In the genomic region with DNA sequence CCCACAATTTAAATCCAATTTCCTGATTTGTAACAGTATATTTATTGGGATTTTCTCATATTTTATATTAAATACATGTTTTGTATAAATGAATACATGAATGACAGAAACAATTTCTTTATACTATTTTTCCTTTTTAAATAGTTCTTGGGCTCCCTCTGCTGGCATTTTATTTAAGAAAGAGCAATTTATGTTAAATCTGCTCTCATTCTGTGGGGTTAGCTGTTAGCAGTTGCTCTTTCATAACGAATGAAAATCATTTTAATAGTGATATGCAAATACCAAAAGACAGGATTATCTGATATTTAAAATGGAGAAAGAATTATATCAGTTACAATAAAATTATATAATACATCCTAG, we compare ENCODE assay signal across 9 cellular contexts.
DNase-seq lines count a peak whose midpoint lies in the region; ATAC-seq and TF ChIP-seq lines count a peak whose summit lies in the region.
"Had no signal": no experiment of that assay in that cellular context is flagged by ENCODE, and none has a peak within 500 bp of the region (broad histone marks: within the 10 kb centered on the region; RNA-seq: fewer than 3 reads in every experiment).

No MANE protein-coding gene starts in this region.

- no peak overlapping the region for H3K4me2 ChIP-seq in mesenchymal stem cell (ENCODE audit: low read length, poor library complexity, severe bottlenecking)

- no peak overlapping the region for H2BK12ac ChIP-seq in mesenchymal stem cell (ENCODE audit: low read length in 2 of 2)

- H2BK15ac ChIP-seq in mesenchymal stem cell (ENCODE audit: low read depth, poor library complexity, severe bottlenecking) = no peak overlapping the region

- peak; percentile 60 for DNase-seq in ELR (ENCODE audit: low read depth)
- DNase-seq in NCI-H1105 (lab: John Stamatoyannopoulos, UW) = peak; percentile 78
- no peak for DNase-seq in ascending aorta (ENCODE audit: low spot score in 2 of 2)
- DNase-seq in mesenchymal stem cell = peak; percentile 49
- DNase-seq in stimulated activated naive CD8-positive, alpha-beta T cell treated with anti-CD3 and anti-CD28 coated beads, Interleukin-15, Interleukin-2, amounts not matched to agents 100 U/mL and 50 U/mL, for 24 hours = no peak
- DNase-seq in NCI-H2107 treated with DMSO at 0.1 percent for 48 hours (lab: John Stamatoyannopoulos, UW; ENCODE audit: unreplicated experiment) = no peak
- DNase-seq: naive B cell had no signal

- no peak overlapping the region for H3K14ac ChIP-seq in mesenchymal stem cell (ENCODE audit: low read length in 2 of 2)

- H3K27me3 ChIP-seq in ascending aorta = no peaks in the 10 kb centered on the region
- H3K27me3 ChIP-seq in mesenchymal stem cell (ENCODE audit: control insufficient read depth in 1 of 2, insufficient read depth in 1 of 2, low read length in 2 of 2) = no peaks in the 10 kb centered on the region

- H3K4me3 ChIP-seq in ascending aorta (no peak overlapping the region), mesenchymal stem cell (ENCODE audit: insufficient read depth in 1 of 2, low read depth in 1 of 2, low read length in 2 of 2) (no peak overlapping the region)

- H3K27ac ChIP-seq in ascending aorta = no peak overlapping the region
- no peak overlapping the region for H3K27ac ChIP-seq in mesenchymal stem cell (ENCODE audit: low read length, poor library complexity, severe bottlenecking)

- H3K79me1 ChIP-seq in mesenchymal stem cell (replicated peaks; ENCODE audit: low read length, poor library complexity, severe bottlenecking) = no peaks in the 10 kb centered on the region

- H3K4me1 ChIP-seq in ascending aorta (no peaks in the 10 kb centered on the region), mesenchymal stem cell (ENCODE audit: control insufficient read depth, insufficient read depth, low read depth, low read length) (peaks cover 3% of the 10 kb centered on the region)

- peaks cover 5 to 10% of the 10 kb centered on the region in 2 donors for H3K36me3 ChIP-seq in ascending aorta
- peaks cover 0 to 3% of the 10 kb centered on the region in 2 experiments for H3K36me3 ChIP-seq in mesenchymal stem cell (ENCODE audit: control insufficient read depth in 1 of 2, insufficient read depth in 2 of 2, low read depth in 1 of 2, low read length in 2 of 2)

- no peak overlapping the region for H2BK120ac ChIP-seq in mesenchymal stem cell (ENCODE audit: low read depth, low read length)

- H3K9me3 ChIP-seq in ascending aorta (no peaks in the 10 kb centered on the region), mesenchymal stem cell (ENCODE audit: control insufficient read depth, low read length) (no peaks in the 10 kb centered on the region)

- TF ChIP-seq POLR2A in GM18505 (IDR thresholded peaks at IDR 0.05; ENCODE audit: borderline replicate concordance, extremely low read depth, insufficient read depth, insufficient read length) = no peak

- H2AFZ ChIP-seq in mesenchymal stem cell (ENCODE audit: low read depth, low read length) = no peak overlapping the region

- intact Hi-C loops in ascending aorta (cut with DNase I) = no loop called here

- no peak overlapping the region for H3K4ac ChIP-seq in mesenchymal stem cell (ENCODE audit: low read depth in 1 of 2, low read length in 2 of 2)

- peak in 2 of 3 experiments; percentile 11 to 34 for TF ChIP-seq CTCF in ascending aorta (IDR thresholded peaks at IDR 0.05)

- H3K18ac ChIP-seq in mesenchymal stem cell (ENCODE audit: low read depth in 1 of 2, low read length in 2 of 2) = no peak overlapping the region

- H2BK5ac ChIP-seq in mesenchymal stem cell (ENCODE audit: low read depth, low read length, poor library complexity, severe bottlenecking) = no peak overlapping the region

- no peak for ATAC-seq in stimulated activated naive CD8-positive, alpha-beta T cell treated with anti-CD3 and anti-CD28 coated beads, Interleukin-15, Interleukin-2, amounts not matched to agents 100 U/mL and 50 U/mL, for 24 hours
- ATAC-seq in GM18502 (IDR thresholded peaks at IDR 0.05; ENCODE audit: poor library complexity, unreplicated experiment) (no peak), GM18505 (IDR thresholded peaks at IDR 0.05; ENCODE audit: unreplicated experiment) (no peak)

- no CpG with 5 or more reads among the region's 1 CpG for WGBS in mesenchymal stem cell

- no peak overlapping the region for H3K23ac ChIP-seq in mesenchymal stem cell (ENCODE audit: low read length in 2 of 2)

- H4K91ac ChIP-seq in mesenchymal stem cell (ENCODE audit: low read length) = no peak overlapping the region

- H3K9ac ChIP-seq in mesenchymal stem cell (ENCODE audit: low read length) = peak overlapping the region; percentile 66

- no peak overlapping the region for H2AK5ac ChIP-seq in mesenchymal stem cell (ENCODE audit: low read length, severe bottlenecking)

- no peak overlapping the region for H4K8ac ChIP-seq in mesenchymal stem cell (ENCODE audit: low read length)

Comparison
In these comparisons a context has a peak if more than half of its experiments do, and no peak if none do; other contexts are left out.
1. DNase-seq: peak in ELR (single experiment), NCI-H1105 (single experiment) and mesenchymal stem cell (single experiment); none in ascending aorta (0 of 2), stimulated activated naive CD8-positive, alpha-beta T cell treated with anti-CD3 and anti-CD28 coated beads, Interleukin-15, Interleukin-2, amounts not matched to agents 100 U/mL and 50 U/mL, for 24 hours (single experiment) and NCI-H2107 treated with DMSO at 0.1 percent for 48 hours (single experiment).